ENCODE assay signal across 15 cellular contexts in the genomic region with DNA sequence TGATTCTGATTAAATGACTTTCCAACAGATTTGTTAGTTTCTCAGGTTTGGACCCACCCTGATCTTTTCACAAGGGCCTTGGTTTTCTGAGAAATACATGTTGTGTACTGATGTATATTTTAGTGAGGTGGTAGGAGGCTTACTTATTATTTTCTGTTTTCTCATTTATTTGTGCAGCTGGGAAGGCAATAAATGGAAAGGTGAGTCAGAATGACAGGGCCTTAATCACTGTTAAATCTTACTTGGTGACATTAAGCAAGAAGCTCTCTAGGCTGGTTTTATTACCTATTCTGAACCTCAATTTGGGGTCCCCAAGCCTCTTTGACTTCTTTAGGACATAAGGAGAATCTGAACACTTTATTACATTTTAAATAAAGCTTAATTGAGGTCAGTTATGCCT.
"Had no signal": no experiment of that assay in that cellular context is flagged by ENCODE, and none has a peak within 500 bp of the region (broad histone marks: within the 10 kb centered on the region; RNA-seq: fewer than 3 reads in every experiment).

No MANE protein-coding gene starts in this region.

- H3K36me3 ChIP-seq: adrenal gland, prostate gland, right lobe of liver had no signal

- H3K27me3 ChIP-seq: adrenal gland, right lobe of liver had no signal

- DNase-seq: activated CD4-positive, CD25-positive, alpha-beta regulatory T cell; activated naive CD4-positive, alpha-beta T cell treated with anti-CD3 and anti-CD28 coated beads, Interleukin-2, amount 50 U/mL, for 16 hours; adrenal gland; central memory CD4-positive, alpha-beta T cell; cortex of kidney; head of caudate nucleus; natural killer cell; occipital lobe; right lobe of liver; stimulated activated CD4-positive, alpha-beta T cell treated with anti-CD3 and anti-CD28 coated beads, Interleukin-2, amount 100 ng/mL, for 24 hours; stimulated activated naive CD4-positive, alpha-beta T cell; substantia nigra; T-helper 17 cell; trophoblast cell had no signal

- H3K4me1 ChIP-seq: adrenal gland, prostate gland had no signal

- H3K27ac ChIP-seq: adrenal gland, prostate gland, right lobe of liver had no signal

- H3K9me3 ChIP-seq: adrenal gland, prostate gland, right lobe of liver had no signal

- H3K4me3 ChIP-seq: adrenal gland, prostate gland, right lobe of liver had no signal
